9 cellular contexts compared by ENCODE assay signal in the genomic region with DNA sequence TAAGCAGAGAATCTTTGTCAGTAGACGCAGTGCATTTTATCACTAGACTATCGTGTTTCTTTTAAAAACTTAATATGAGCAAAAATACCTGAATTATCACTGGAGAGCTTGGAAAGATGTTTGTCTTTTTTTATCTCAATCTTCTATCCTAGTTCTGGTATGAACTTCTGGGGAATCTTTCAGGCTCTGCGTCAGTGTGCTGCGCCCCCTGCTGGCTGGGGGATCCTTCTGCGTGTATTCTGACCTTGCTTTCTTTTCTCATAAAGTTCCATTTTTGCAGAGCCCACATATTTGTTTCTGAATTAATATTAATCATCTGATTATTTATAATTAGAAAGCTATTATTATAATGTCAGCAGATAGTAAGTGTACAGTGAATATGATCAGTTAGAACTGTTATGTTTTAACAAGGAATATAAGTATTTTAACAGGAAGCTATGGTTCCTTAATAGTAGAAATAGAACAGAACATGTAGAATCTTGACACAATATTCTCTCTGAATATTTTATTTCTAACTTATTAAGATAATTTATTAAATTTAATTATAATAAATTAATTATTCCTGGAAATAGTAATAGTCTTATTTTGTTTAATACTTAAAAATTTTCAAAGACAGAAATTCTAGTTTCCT.
DNase-seq lines count a peak whose midpoint lies in the region; ATAC-seq and TF ChIP-seq lines count a peak whose summit lies in the region.
"Had no signal": no experiment of that assay in that cellular context is flagged by ENCODE, and none has a peak within 500 bp of the region (broad histone marks: within the 10 kb centered on the region; RNA-seq: fewer than 3 reads in every experiment).

No MANE protein-coding gene starts in this region.

- H3K27me3 Mint-ChIP-seq in activated T-helper 2 cell treated with anti-CD3 and anti-CD28 coated beads, Interferon-gamma antibody, Interleukin-2, Interleukin-4, amounts not matched to agents 10 μg/mL and 5 μg/mL and 100 μg/mL, durations not matched to agents 14 hours and 24 hours and 36 hours (ENCODE audit: low read depth): no peaks in the 10 kb centered on the region
- H3K27me3 Mint-ChIP-seq: activated naive CD4-positive, alpha-beta T cell treated with anti-CD3 and anti-CD28 coated beads, Interleukin-2, amount 50 U/mL, for 24 hours had no signal

- no peaks in the 10 kb centered on the region for H3K4me1 ChIP-seq in RWPE2 (ENCODE audit: insufficient read depth, poor library complexity, severe bottlenecking)

- TF ChIP-seq CTCF in RWPE2 (IDR thresholded peaks at IDR 0.05; ENCODE audit: poor library complexity, severe bottlenecking): peak; percentile 93

- no peaks in the 10 kb centered on the region for H3K9me3 Mint-ChIP-seq in activated T-helper 2 cell treated with anti-CD3 and anti-CD28 coated beads, Interferon-gamma antibody, Interleukin-2, Interleukin-4, amounts not matched to agents 10 μg/mL and 5 μg/mL and 100 μg/mL, durations not matched to agents 14 hours and 24 hours and 36 hours
- H3K9me3 Mint-ChIP-seq: activated naive CD4-positive, alpha-beta T cell treated with anti-CD3 and anti-CD28 coated beads, Interleukin-2, amount 50 U/mL, for 24 hours had no signal

- no peak overlapping the region for H3K27ac ChIP-seq in RWPE2 (ENCODE audit: poor library complexity, severe bottlenecking)

- H3K4me3 Mint-ChIP-seq in activated T-helper 2 cell treated with anti-CD3 and anti-CD28 coated beads, Interferon-gamma antibody, Interleukin-2, Interleukin-4, amounts not matched to agents 10 μg/mL and 5 μg/mL and 100 μg/mL, durations not matched to agents 14 hours and 24 hours and 36 hours (ENCODE audit: low read depth): no peak overlapping the region
- H3K4me3 Mint-ChIP-seq: activated naive CD4-positive, alpha-beta T cell treated with anti-CD3 and anti-CD28 coated beads, Interleukin-2, amount 50 U/mL, for 24 hours had no signal

- in situ Hi-C loops in T47D (cut with HindIII; ENCODE audit: low pct_unique_long_range_greater_than_20kb, low sequenced_read_pairs): no loop called here

- H3K4me1 Mint-ChIP-seq in activated T-helper 2 cell treated with anti-CD3 and anti-CD28 coated beads, Interferon-gamma antibody, Interleukin-2, Interleukin-4, amounts not matched to agents 10 μg/mL and 5 μg/mL and 100 μg/mL, durations not matched to agents 14 hours and 24 hours and 36 hours (ENCODE audit: low read depth): no peaks in the 10 kb centered on the region
- H3K4me1 Mint-ChIP-seq: activated naive CD4-positive, alpha-beta T cell treated with anti-CD3 and anti-CD28 coated beads, Interleukin-2, amount 50 U/mL, for 24 hours had no signal

- H3K36me3 Mint-ChIP-seq in activated T-helper 2 cell treated with anti-CD3 and anti-CD28 coated beads, Interferon-gamma antibody, Interleukin-2, Interleukin-4, amounts not matched to agents 10 μg/mL and 5 μg/mL and 100 μg/mL, durations not matched to agents 14 hours and 24 hours and 36 hours (ENCODE audit: low read depth): no peaks in the 10 kb centered on the region
- H3K36me3 Mint-ChIP-seq: activated naive CD4-positive, alpha-beta T cell treated with anti-CD3 and anti-CD28 coated beads, Interleukin-2, amount 50 U/mL, for 24 hours had no signal

- DNase-seq in DMS53 treated with DMSO at 0.1 percent for 48 hours (lab: John Stamatoyannopoulos, UW; ENCODE audit: unreplicated experiment) (peak; percentile 24), RWPE2 (ENCODE audit: low spot score) (no peak), T47D (ENCODE audit: low read depth in 1 of 2, low spot score in 1 of 2) (peak; percentile 2 to 64), kidney tubule cell (ENCODE audit: low spot score) (peak; percentile 62)
- peak; percentile 69 for DNase-seq in stimulated activated CD8-positive, alpha-beta memory T cell treated with anti-CD3 and anti-CD28 coated beads, Interleukin-4, amount 100 ng/mL, for 48 hours
- no peak for DNase-seq in activated T-helper 2 cell treated with anti-CD3 and anti-CD28 coated beads, Interferon-gamma antibody, Interleukin-2, Interleukin-4, amounts not matched to agents 10 μg/mL and 5 μg/mL and 100 μg/mL, durations not matched to agents 14 hours and 24 hours and 36 hours (ENCODE audit: low spot score)

- H3K27me3 ChIP-seq in RWPE2 (ENCODE audit: insufficient read depth, poor library complexity, severe bottlenecking): no peaks in the 10 kb centered on the region

- intact Hi-C loops in activated T-helper 2 cell treated with anti-CD3 and anti-CD28 coated beads, Interferon-gamma antibody, Interleukin-2, Interleukin-4, amounts not matched to agents 10 μg/mL and 5 μg/mL and 100 μg/mL, durations not matched to agents 14 hours and 24 hours and 36 hours (cut with micrococcal nuclease): loop anchor here (1.0 kb wide), 1 partner anchor 1314 kb away; no protein-coding TSS in a partner anchor

- no peaks in the 10 kb centered on the region for H3K36me3 ChIP-seq in RWPE2 (ENCODE audit: low read depth)

- H3K27ac Mint-ChIP-seq in activated T-helper 2 cell treated with anti-CD3 and anti-CD28 coated beads, Interferon-gamma antibody, Interleukin-2, Interleukin-4, amounts not matched to agents 10 μg/mL and 5 μg/mL and 100 μg/mL, durations not matched to agents 14 hours and 24 hours and 36 hours: no peak overlapping the region
- H3K27ac Mint-ChIP-seq: activated naive CD4-positive, alpha-beta T cell treated with anti-CD3 and anti-CD28 coated beads, Interleukin-2, amount 50 U/mL, for 24 hours had no signal

- ATAC-seq in GM19324 (IDR thresholded peaks at IDR 0.05; ENCODE audit: low FRiP score, unreplicated experiment): peak; percentile 79
- ATAC-seq in HG03469 (IDR thresholded peaks at IDR 0.05; ENCODE audit: unreplicated experiment): peak; percentile 86
- 0 out of 3 replicates have a peak, but pooled peaks have one; percentile 42 for ATAC-seq in RWPE2 (ENCODE audit: low read depth)

- H3K9me3 ChIP-seq in RWPE2 (ENCODE audit: severe bottlenecking): no peaks in the 10 kb centered on the region

- no peak overlapping the region for H3K4me3 ChIP-seq in RWPE2 (ENCODE audit: severe bottlenecking)

Comparison
In these comparisons a context has a peak if more than half of its experiments do, and no peak if none do; other contexts are left out.
1. DNase-seq: peak in DMS53 treated with DMSO at 0.1 percent for 48 hours (single experiment), T47D (2 of 2), kidney tubule cell (single experiment) and stimulated activated CD8-positive, alpha-beta memory T cell treated with anti-CD3 and anti-CD28 coated beads, Interleukin-4, amount 100 ng/mL, for 48 hours (single experiment); none in RWPE2 (single experiment) and activated T-helper 2 cell treated with anti-CD3 and anti-CD28 coated beads, Interferon-gamma antibody, Interleukin-2, Interleukin-4, amounts not matched to agents 10 μg/mL and 5 μg/mL and 100 μg/mL, durations not matched to agents 14 hours and 24 hours and 36 hours (single experiment).
2. Peak in every context shown above with its lines, with median percentiles within 50 percentile points of each other: ATAC-seq.